ENCODE assay signal across 16 cellular contexts in the genomic region with DNA sequence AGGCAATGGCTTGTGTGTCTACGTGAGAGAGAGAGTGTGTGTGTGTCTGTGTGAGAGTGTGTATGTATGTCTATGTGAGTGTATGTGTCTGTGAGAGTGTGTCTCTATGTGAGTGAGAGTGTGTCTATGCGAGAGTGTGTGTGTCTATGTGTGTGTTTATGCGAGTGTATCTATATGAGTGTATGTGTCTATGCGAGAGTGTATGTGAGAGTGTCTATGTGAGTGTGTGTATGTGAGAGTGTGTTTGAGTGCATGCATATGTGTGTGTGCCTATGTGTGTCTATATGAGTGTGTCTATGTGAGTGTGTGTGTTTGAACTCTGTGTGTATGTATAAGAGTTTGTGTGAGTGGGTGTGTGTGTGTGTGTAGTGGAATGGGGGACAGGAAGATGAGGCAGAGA. TPM values are rescaled to one million over a fixed set of nuclear protein-coding genes. Genes with fewer than 3 reads are reported as not detected.
DNase-seq lines count a peak whose midpoint lies in the region; ATAC-seq, FAIRE-seq and TF ChIP-seq lines count a peak whose summit lies in the region.
"Had no signal": no experiment of that assay in that cellular context is flagged by ENCODE, and none has a peak within 500 bp of the region (broad histone marks: within the 10 kb centered on the region; RNA-seq: fewer than 3 reads in every experiment).

No MANE protein-coding gene starts in this region.

- in situ Hi-C loops in G401 (cut with HindIII; ENCODE audit: low sequenced_read_pairs), result no loop called here

- no peak overlapping the region for H2BK120ac ChIP-seq in H1 (replicated peaks; ENCODE audit: low read depth, low read length)

- H3K27me3 Mint-ChIP-seq in stimulated activated memory B cell treated with anti-CD40 and anti-IgM and Interleukin-4, amounts not matched to agents 10 μg/mL and 1 μg/mL and 100 μg/mL, for 72 hours, result no peaks in the 10 kb centered on the region

- H2BK5ac ChIP-seq in H1 (ENCODE audit: low read depth, low read length), result no peak overlapping the region

- H3K4me1 ChIP-seq in MM.1S (ENCODE audit: low read length), result peaks cover 19% of the 10 kb centered on the region
- no peaks in the 10 kb centered on the region for H3K4me1 ChIP-seq in H1 (replicated peaks in 1 of 4; ENCODE audit: control insufficient read depth in 3 of 4, insufficient read depth in 4 of 4, low read length in 3 of 4)
- no peaks in the 10 kb centered on the region for H3K4me1 ChIP-seq in prostate gland (replicated peaks)

- POLR2A ChIA-PET in H1 (lab: Charles Lee; ENCODE audit: partially characterized antibody), result interaction anchor here (1.2 kb wide), 1 partner anchor 10 kb away, joined by 3 read pairs; no protein-coding TSS in a partner anchor

- no peak overlapping the region for H4K5ac ChIP-seq in H1 (ENCODE audit: insufficient read length, low read depth, low read length)

- no peak overlapping the region for H3K27ac Mint-ChIP-seq in stimulated activated memory B cell treated with anti-CD40 and anti-IgM and Interleukin-4, amounts not matched to agents 10 μg/mL and 1 μg/mL and 100 μg/mL, for 72 hours
- H3K27ac Mint-ChIP-seq: GM23338 had no signal

- no peak overlapping the region for H3K56ac ChIP-seq in H1 (replicated peaks; ENCODE audit: insufficient read length, low read depth, low read length)

- H3K14ac ChIP-seq in H1 (ENCODE audit: insufficient read length), result no peak overlapping the region

- H3K9me2 ChIP-seq in MM.1S (replicated peaks; ENCODE audit: insufficient read depth, low read length), result no peaks in the 10 kb centered on the region

- H2BK15ac ChIP-seq in H1 (ENCODE audit: low read length), result no peak overlapping the region; the same call in 1 of the 2 replicates

- TF ChIP-seq CTCF in MM.1S (IDR thresholded peaks at IDR 0.05; ENCODE audit: low read length), result no peak
- TF ChIP-seq CTCF in H1 (IDR thresholded peaks at IDR 0.05; ENCODE audit: control extremely low read depth in 1 of 3, insufficient read depth in 1 of 3, low read depth in 1 of 3, low read length in 3 of 3), result no peak
- TF ChIP-seq CTCF in prostate gland (IDR thresholded peaks at IDR 0.05), result no peak

- H2AFZ ChIP-seq in MM.1S (ENCODE audit: low read length), result peak overlapping the region; percentile 76
- H2AFZ ChIP-seq in H1 (ENCODE audit: low read length), result no peak overlapping the region
- H2AFZ ChIP-seq: GM23338 had no signal

- H3K9me3 ChIP-seq in MM.1S (replicated peaks; ENCODE audit: insufficient read depth, low read length) (no peaks in the 10 kb centered on the region), H1 (ENCODE audit: insufficient read depth in 2 of 2, low read depth in 1 of 2, low read length in 1 of 2) (no peaks in the 10 kb centered on the region), prostate gland (no peaks in the 10 kb centered on the region)
- H3K9me3 ChIP-seq: Caco-2, SJSA1 had no signal

- H3K79me2 ChIP-seq in MM.1S (ENCODE audit: low read length) (no peaks in the 10 kb centered on the region), H1 (ENCODE audit: control insufficient read depth in 1 of 2, insufficient read depth in 2 of 2, low read length in 2 of 2) (no peaks in the 10 kb centered on the region)

- H3K4ac ChIP-seq in H1 (replicated peaks; ENCODE audit: insufficient read length, low read depth, low read length), result no peak overlapping the region

- no peak for TF ChIP-seq POLR2A in H1 (IDR thresholded peaks at IDR 0.05; ENCODE audit: control extremely low read depth in 1 of 2, low read depth in 2 of 2, low read length in 2 of 2)
- TF ChIP-seq POLR2A in prostate gland (IDR thresholded peaks at IDR 0.05), result no peak

- H3K4me2 ChIP-seq in MM.1S (ENCODE audit: low read depth, low read length) (peak overlapping the region; percentile 72), H1 (ENCODE audit: insufficient read depth in 1 of 2, low read depth in 2 of 2, low read length in 2 of 2) (no peak overlapping the region)
- H3K4me2 ChIP-seq: GM23338 had no signal

- no peak for FAIRE-seq in H1 (lab: Jason Lieb, UNC)

- ATAC-seq in HG03175 (IDR thresholded peaks at IDR 0.05; ENCODE audit: unreplicated experiment), result peak; percentile 9
- peak; percentile 51 for ATAC-seq in stimulated activated memory B cell treated with anti-CD40 and anti-IgM and Interleukin-4, amounts not matched to agents 10 μg/mL and 1 μg/mL and 100 μg/mL, for 72 hours
- ATAC-seq: GM23338 had no signal

- peak overlapping the region; percentile 75 for H2AK5ac ChIP-seq in H1 (ENCODE audit: low read depth, low read length)

- H3F3A ChIP-seq in MM.1S (ENCODE audit: insufficient read depth, low read length), result peaks cover 15% of the 10 kb centered on the region

- H3K27ac ChIP-seq in MM.1S (ENCODE audit: low read length) (peak overlapping the region; percentile 96), H1 (ENCODE audit: low read depth, low read length) (no peak overlapping the region), prostate gland (no peak overlapping the region)
- H3K27ac ChIP-seq: SJSA1 had no signal

- no peak overlapping the region for H3K18ac ChIP-seq in H1 (ENCODE audit: extremely low read depth, low read length)

- H3K36me3 ChIP-seq in MM.1S (replicated peaks; ENCODE audit: insufficient read depth, low read length), result no peaks in the 10 kb centered on the region
- H3K36me3 ChIP-seq in H1 (ENCODE audit: control insufficient read depth in 2 of 4, insufficient read depth in 4 of 4, low read length in 3 of 4), result no peaks in the 10 kb centered on the region
- no peaks in the 10 kb centered on the region for H3K36me3 ChIP-seq in prostate gland
- H3K36me3 ChIP-seq: SJSA1 had no signal

- H3K4me1 Mint-ChIP-seq in stimulated activated memory B cell treated with anti-CD40 and anti-IgM and Interleukin-4, amounts not matched to agents 10 μg/mL and 1 μg/mL and 100 μg/mL, for 72 hours, result no peaks in the 10 kb centered on the region

- H3K36me3 Mint-ChIP-seq in stimulated activated memory B cell treated with anti-CD40 and anti-IgM and Interleukin-4, amounts not matched to agents 10 μg/mL and 1 μg/mL and 100 μg/mL, for 72 hours, result no peaks in the 10 kb centered on the region

- intact Hi-C loops in prostate gland (cut with DNase I), result no loop called here

- no peak overlapping the region for H2BK20ac ChIP-seq in H1 (ENCODE audit: low read length)

- CTCF ChIA-PET in H1 (lab: Charles Lee; ENCODE audit: partially characterized antibody), result interaction anchor here (1.2 to 7.5 kb wide), 2 partner anchors 21 to 45 kb away, joined by 4 to 80 read pairs; no protein-coding TSS in a partner anchor

- H3K4me3 ChIP-seq in MM.1S (ENCODE audit: low read length) (peak overlapping the region; percentile 26; the same call in 1 of the 2 replicates), H1 (ENCODE audit: extremely low read depth in 1 of 4, insufficient read depth in 2 of 4, low read depth in 3 of 4, low read length in 4 of 4) (no peak overlapping the region), prostate gland (no peak overlapping the region)
- H3K4me3 ChIP-seq: GM23338, SJSA1 had no signal

- H3K27me3 ChIP-seq in MM.1S (replicated peaks; ENCODE audit: insufficient read depth, low read length), result no peaks in the 10 kb centered on the region
- no peaks in the 10 kb centered on the region; a peak in 1 of 7 replicates for H3K27me3 ChIP-seq in H1 (replicated peaks in 1 of 4; ENCODE audit: control insufficient read depth in 3 of 4, extremely low read depth in 1 of 4, insufficient read depth in 3 of 4, low read length in 3 of 4)
- H3K27me3 ChIP-seq in prostate gland (replicated peaks; ENCODE audit: insufficient read depth), result no peaks in the 10 kb centered on the region
- H3K27me3 ChIP-seq: SJSA1 had no signal

- H2BK12ac ChIP-seq in H1 (ENCODE audit: low read depth, low read length), result no peak overlapping the region; the same call in 1 of the 2 replicates

- no peaks in the 10 kb centered on the region for H3K9me3 Mint-ChIP-seq in stimulated activated memory B cell treated with anti-CD40 and anti-IgM and Interleukin-4, amounts not matched to agents 10 μg/mL and 1 μg/mL and 100 μg/mL, for 72 hours
- H3K9me3 Mint-ChIP-seq: GM23338 had no signal

- WGBS in H1 (ENCODE audit: extremely low coverage in 1 of 2, insufficient coverage in 1 of 2, insufficient read length in 1 of 2, insufficient replicate concordance in 2 of 2, low coverage in 1 of 2, low lambda C conversion rate in 2 of 2, missing lambda C conversion rate in 1 of 2), 2 experiments, result 88% methylated on average over 4 of the region's 4 CpGs; no CpG with 5 or more reads in 1 of the 2 experiments
- 97% methylated on average over 4 of the region's 4 CpGs for WGBS in prostate gland

- H4K91ac ChIP-seq in H1 (replicated peaks; ENCODE audit: insufficient read length, low read length), result no peak overlapping the region

- H3K9ac ChIP-seq in MM.1S (ENCODE audit: low read length) (peak overlapping the region; percentile 70), H1 (replicated peaks in 1 of 4; ENCODE audit: extremely low read depth in 1 of 4, low read depth in 3 of 4, low read length in 3 of 4) (no peak overlapping the region)

- no peak overlapping the region for H4K8ac ChIP-seq in H1 (ENCODE audit: extremely low read depth, insufficient read depth, low read length)

- no peaks in the 10 kb centered on the region for H3K79me1 ChIP-seq in H1 (ENCODE audit: low read depth, low read length)

- no peaks in the 10 kb centered on the region for H4K20me1 ChIP-seq in MM.1S (ENCODE audit: insufficient read depth, low read length)
- H4K20me1 ChIP-seq in H1 (replicated peaks in 1 of 2; ENCODE audit: control insufficient read depth in 1 of 2, insufficient read depth in 2 of 2, low read length in 2 of 2), result peaks cover 0 to 2% of the 10 kb centered on the region in 2 experiments

- no peak for TF ChIP-seq RAD21 in H1 (IDR thresholded peaks at IDR 0.05 in 1 of 2, conservative IDR thresholded peaks at IDR 0.05 in 1 of 2; ENCODE audit: low read depth in 2 of 2, low read length in 2 of 2)

- no peak for DNase-seq in MM.1S
- no peak for DNase-seq in H1 (ENCODE audit: low read depth in 1 of 2, low spot score in 2 of 2)
- DNase-seq in G401 (ENCODE audit: low spot score), result no peak
- DNase-seq in prostate gland (ENCODE audit: low spot score), result no peak
- no peak for DNase-seq in cortex of kidney (lab: John Stamatoyannopoulos, UW)
- DNase-seq: Caco-2, DMS153, EL, NCI-H1436 treated with DMSO at 0.1 percent for 48 hours, NCI-H2029 treated with DMSO at 0.1 percent for 48 hours, NCI-H510A, NCI-H82 had no signal

- H3K23me2 ChIP-seq in H1 (ENCODE audit: low read depth, low read length), result peaks cover 4% of the 10 kb centered on the region; the same call in 1 of the 2 replicates

- no peak for TF ChIP-seq EP300 in H1 (IDR thresholded peaks at IDR 0.05; ENCODE audit: borderline replicate concordance in 1 of 2, low read depth in 2 of 2, low read length in 2 of 2)

- H3K23ac ChIP-seq in H1 (ENCODE audit: insufficient read length), result no peak overlapping the region

- no peak overlapping the region for H3K4me3 Mint-ChIP-seq in stimulated activated memory B cell treated with anti-CD40 and anti-IgM and Interleukin-4, amounts not matched to agents 10 μg/mL and 1 μg/mL and 100 μg/mL, for 72 hours
- H3K4me3 Mint-ChIP-seq: GM23338 had no signal

RNA-seq across cellular contexts. Expression of a gene that starts 9.8 kb away (rescaled TPM):
- total RNA-seq in H1 (2021; fragmentation: NEBNext Ultra II Directional; extraction: Animal tissue kit (Norgen Biotek cat#: 25700)), result not detected in 2 replicates
- 0.03 TPM in 1 of 2 replicates, not detected in the other for polyA plus RNA-seq in H1 (2011; rRNA removed)
- 0.19 TPM for polyA plus RNA-seq in H1 (2011; cell fraction: cytosol; rRNA removed)
- 0.23 TPM for polyA plus RNA-seq in H1 (2011; cell fraction: nucleus; rRNA removed)
- 0.31 to 0.36 TPM in 2 of 4 replicates, not detected in the others for polyA plus RNA-seq in H1 (2012, experiment 1 of 2)
- polyA plus RNA-seq in H1 (2012, experiment 2 of 2), result not detected
- not detected for polyA plus RNA-seq in H1 (2013, experiment 1 of 2)
- not detected for polyA plus RNA-seq in H1 (2013, experiment 2 of 2)
- not detected in 2 replicates for polyA minus RNA-seq in H1 (2011; rRNA and poly(A)+ RNA removed)
- polyA minus RNA-seq in H1 (2011; cell fraction: cytosol; rRNA and poly(A)+ RNA removed), result not detected
- not detected for polyA minus RNA-seq in H1 (2011; cell fraction: nucleus; rRNA and poly(A)+ RNA removed)
- not detected in 2 replicates for total RNA-seq in G401 (2014; rRNA removed; shearing (Covaris generic))
- under 1 TPM; 0.36 to 0.68 TPM for total RNA-seq in prostate gland
- total RNA-seq: Caco-2, GM23338, SJSA1 had no signal
- polyA plus RNA-seq: GM23338 had no signal

RNA-seq across cellular contexts. Expression of a gene that starts 16.4 kb away (rescaled TPM):
- not detected in 2 replicates for total RNA-seq in H1 (2021; fragmentation: NEBNext Ultra II Directional; extraction: Animal tissue kit (Norgen Biotek cat#: 25700))
- polyA plus RNA-seq in H1 (2011; rRNA removed), result not detected in 2 replicates
- not detected for polyA plus RNA-seq in H1 (2011; cell fraction: cytosol; rRNA removed)
- not detected for polyA plus RNA-seq in H1 (2011; cell fraction: nucleus; rRNA removed)
- 0.05 to 0.07 TPM (median 0.05 TPM) in 3 of 4 replicates, not detected in the other for polyA plus RNA-seq in H1 (2012, experiment 1 of 2)
- polyA plus RNA-seq in H1 (2012, experiment 2 of 2), result not detected
- polyA plus RNA-seq in H1 (2013, experiment 1 of 2), result not detected
- polyA plus RNA-seq in H1 (2013, experiment 2 of 2), result not detected
- not detected in 2 replicates for polyA minus RNA-seq in H1 (2011; rRNA and poly(A)+ RNA removed)
- polyA minus RNA-seq in H1 (2011; cell fraction: cytosol; rRNA and poly(A)+ RNA removed), result not detected
- not detected for polyA minus RNA-seq in H1 (2011; cell fraction: nucleus; rRNA and poly(A)+ RNA removed)
- not detected in 2 replicates for total RNA-seq in G401 (2014; rRNA removed; shearing (Covaris generic))
- under 1 TPM in 1 of 2 donors, not detected in 1; 0.59 TPM for total RNA-seq in prostate gland
- total RNA-seq: Caco-2, GM23338, SJSA1 had no signal
